Comparison of ENCODE assay signal across 8 cellular contexts in the genomic region with DNA sequence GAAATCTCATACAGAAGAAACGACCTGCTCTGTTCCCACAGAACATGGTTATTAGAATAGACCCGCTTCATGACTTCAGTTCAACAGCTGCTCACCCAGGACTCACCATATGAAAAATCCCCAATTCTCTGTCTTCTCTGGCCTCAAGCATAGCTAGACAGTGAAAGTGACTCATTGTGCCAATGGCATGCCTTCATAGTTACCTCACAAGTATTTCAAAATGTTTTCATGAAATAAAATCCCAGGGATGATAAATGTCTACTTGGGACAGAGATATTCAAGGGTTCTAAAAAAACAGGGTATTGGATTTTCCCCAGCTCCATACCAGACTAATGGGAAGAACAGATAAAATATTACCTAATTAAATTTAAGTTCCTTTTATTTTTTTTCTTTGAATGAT.
A peak's percentile ranks its signal among the peaks of the same experiment; 100 is the strongest.
DNase-seq lines count a peak whose midpoint lies in the region; ATAC-seq and TF ChIP-seq lines count a peak whose summit lies in the region.

No MANE protein-coding gene starts in this region.

- TF ChIP-seq EP300 in stomach (IDR thresholded peaks at IDR 0.05), result no peak

- TF ChIP-seq CTCF in activated CD8-positive, alpha-beta T cell treated with anti-CD3 and anti-CD28 coated beads for 36 hours (IDR thresholded peaks at IDR 0.05), result no peak
- no peak for TF ChIP-seq CTCF in heart right ventricle (IDR thresholded peaks at IDR 0.05)
- no peak for TF ChIP-seq CTCF in stomach (IDR thresholded peaks at IDR 0.05)

- DNase-seq in SIG-M5 treated with dmso at 0.1 percent for 504 hours (lab: John Stamatoyannopoulos, UW; ENCODE audit: unreplicated experiment), result peak; percentile 19
- DNase-seq in SIG-M5 (lab: John Stamatoyannopoulos, UW), result no peak
- DNase-seq in activated CD8-positive, alpha-beta T cell treated with anti-CD3 and anti-CD28 coated beads for 36 hours, result peak; percentile 26
- DNase-seq in heart right ventricle, result no peak
- DNase-seq in stomach, result no peak
- no peak for DNase-seq in HAP-1 (ENCODE audit: low spot score in 2 of 2)
- no peak for DNase-seq in NCI-H2171 (lab: John Stamatoyannopoulos, UW)

- peaks cover 0 to 28% (median 0%) of the 10 kb centered on the region in 9 donors for H3K36me3 ChIP-seq in heart right ventricle
- peaks cover 0 to 22% (median 17%) of the 10 kb centered on the region in 4 donors for H3K36me3 ChIP-seq in stomach
- H3K36me3 ChIP-seq in HAP-1 (replicated peaks), result peaks cover 7% of the 10 kb centered on the region; the same call in 1 of the 2 replicates

- POLR2A ChIA-PET in activated CD8-positive, alpha-beta T cell treated with anti-CD3 and anti-CD28 coated beads for 36 hours (lab: Charles Lee), result interaction anchor here (0.8 kb wide), 1 partner anchor 367 kb away, joined by 4 read pairs; no protein-coding TSS in a partner anchor

- H3K27me3 Mint-ChIP-seq in activated CD8-positive, alpha-beta T cell treated with anti-CD3 and anti-CD28 coated beads for 36 hours, result no peaks in the 10 kb centered on the region

- H3K27ac Mint-ChIP-seq in activated CD8-positive, alpha-beta T cell treated with anti-CD3 and anti-CD28 coated beads for 36 hours, result peak overlapping the region; percentile 84

- no peak overlapping the region for H3K4me3 ChIP-seq in heart right ventricle
- no peak overlapping the region for H3K4me3 ChIP-seq in stomach
- no peak overlapping the region for H3K4me3 ChIP-seq in HAP-1

- peaks cover 36% of the 10 kb centered on the region for H3K4me1 Mint-ChIP-seq in activated CD8-positive, alpha-beta T cell treated with anti-CD3 and anti-CD28 coated beads for 36 hours (ENCODE audit: low read depth)

- peaks cover 19% of the 10 kb centered on the region for H3K36me3 Mint-ChIP-seq in activated CD8-positive, alpha-beta T cell treated with anti-CD3 and anti-CD28 coated beads for 36 hours (ENCODE audit: low read depth)

- in situ Hi-C loops in HAP-1 (cut with MboI; ENCODE audit: low sequenced_read_pairs), result no loop called here

- H3K9me3 ChIP-seq in heart right ventricle (no peaks in the 10 kb centered on the region), stomach (no peaks in the 10 kb centered on the region), HAP-1 (no peaks in the 10 kb centered on the region)

- peak; percentile 77 for ATAC-seq in activated CD8-positive, alpha-beta T cell treated with anti-CD3 and anti-CD28 coated beads for 36 hours
- ATAC-seq in heart right ventricle (peak; percentile 31 to 97 (median 66)), GM19328 (IDR thresholded peaks at IDR 0.05; ENCODE audit: unreplicated experiment) (no peak)

- peak overlapping the region in 6 of 10 donors; percentile 6 to 73 (median 48) for H3K27ac ChIP-seq in heart right ventricle
- H3K27ac ChIP-seq in stomach, result peak overlapping the region in 3 of 5 donors; percentile 36 to 54 (median 41)

- H3K4me3 Mint-ChIP-seq in activated CD8-positive, alpha-beta T cell treated with anti-CD3 and anti-CD28 coated beads for 36 hours, result no peak overlapping the region

- intact Hi-C loops in activated CD8-positive, alpha-beta T cell treated with anti-CD3 and anti-CD28 coated beads for 36 hours (cut with micrococcal nuclease), result no loop called here
- intact Hi-C loops in heart right ventricle (cut with DNase I), result no loop called here
- intact Hi-C loops in stomach (cut with DNase I; ENCODE audit: low total_unique reads), result no loop called here

- TF ChIP-seq POLR2A in stomach (IDR thresholded peaks at IDR 0.05), result no peak

- H3K4me1 ChIP-seq in heart right ventricle (peaks cover 0 to 40% (median 16%) of the 10 kb centered on the region in 9 donors), stomach (peaks cover 0 to 26% (median 16%) of the 10 kb centered on the region in 4 donors), HAP-1 (no peaks in the 10 kb centered on the region)

- CTCF ChIA-PET in activated CD8-positive, alpha-beta T cell treated with anti-CD3 and anti-CD28 coated beads for 36 hours (lab: Charles Lee), result interaction anchor here (3.8 kb wide), 1 partner anchor 19 kb away, joined by 24 read pairs; no protein-coding TSS in a partner anchor

- H3K27me3 ChIP-seq in heart right ventricle (no peaks in the 10 kb centered on the region), stomach (no peaks in the 10 kb centered on the region), HAP-1 (ENCODE audit: low read depth) (no peaks in the 10 kb centered on the region)

- WGBS in heart right ventricle, 2 donors, result 64 to 74% methylated on average over 2 of the region's 2 CpGs
- 63 to 83% (median 77%) methylated on average over 2 of the region's 2 CpGs for WGBS in stomach, 5 donors

- H3K9me3 Mint-ChIP-seq in activated CD8-positive, alpha-beta T cell treated with anti-CD3 and anti-CD28 coated beads for 36 hours, result no peaks in the 10 kb centered on the region

Comparison
In these comparisons a context has a peak if more than half of its experiments do, and no peak if none do; other contexts are left out.
1. DNase-seq: peak in SIG-M5 treated with dmso at 0.1 percent for 504 hours (single experiment) and activated CD8-positive, alpha-beta T cell treated with anti-CD3 and anti-CD28 coated beads for 36 hours (single experiment); none in SIG-M5 (single experiment), heart right ventricle (0 of 2), stomach (single experiment), HAP-1 (0 of 2) and NCI-H2171 (single experiment).